ENCODE assay signal across 8 cellular contexts in the genomic region with DNA sequence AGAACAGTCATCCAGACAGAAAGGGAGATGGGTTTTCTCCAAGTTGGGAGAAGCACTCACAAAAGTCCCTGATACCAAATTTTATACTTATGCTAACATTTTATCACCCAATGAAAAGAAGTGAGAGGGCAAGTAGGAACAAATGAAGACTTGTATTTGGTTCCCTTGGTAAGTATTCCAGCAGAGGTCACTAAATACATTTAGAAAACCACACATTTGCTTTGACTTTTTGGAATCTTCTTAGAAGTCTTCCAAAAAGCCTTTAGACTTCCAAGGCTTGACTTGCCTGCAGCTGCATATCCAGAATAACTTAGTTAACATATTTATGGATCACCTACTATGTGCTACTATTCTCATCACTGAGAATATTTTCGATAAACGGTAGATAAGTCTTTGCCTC. TPM values are rescaled to one million over a fixed set of nuclear protein-coding genes. Genes with fewer than 3 reads are reported as not detected.
DNase-seq lines count a peak whose midpoint lies in the region; ATAC-seq and TF ChIP-seq lines count a peak whose summit lies in the region.

No MANE protein-coding gene starts in this region.

- no peak overlapping the region for H3K9ac ChIP-seq in MM.1S (ENCODE audit: low read length)

- no peaks in the 10 kb centered on the region for H3K36me3 Mint-ChIP-seq in effector memory CD8-positive, alpha-beta T cell (ENCODE audit: insufficient read depth)
- H3K36me3 Mint-ChIP-seq in activated CD8-positive, alpha-beta memory T cell treated with anti-CD3 and anti-CD28 coated beads, Interleukin-2, amount 10 ng/mL, durations not matched to agents 7 days and 5 days, result no peaks in the 10 kb centered on the region

- peak; percentile 22 for TF ChIP-seq CTCF in MM.1S (IDR thresholded peaks at IDR 0.05; ENCODE audit: low read length)
- peak; percentile 34 for TF ChIP-seq CTCF in osteoblast (IDR thresholded peaks at IDR 0.05; ENCODE audit: extremely low read depth, low read depth, low read length)

- H3K27ac Mint-ChIP-seq in effector memory CD8-positive, alpha-beta T cell, result no peak overlapping the region
- no peak overlapping the region for H3K27ac Mint-ChIP-seq in activated CD8-positive, alpha-beta memory T cell treated with anti-CD3 and anti-CD28 coated beads, Interleukin-2, amount 10 ng/mL, durations not matched to agents 7 days and 5 days

- H3K27ac ChIP-seq in MM.1S (ENCODE audit: low read length) (no peak overlapping the region), osteoblast (ENCODE audit: low read depth, low read length) (no peak overlapping the region)

- H3K27me3 ChIP-seq in MM.1S (replicated peaks; ENCODE audit: insufficient read depth, low read length), result no peaks in the 10 kb centered on the region
- H3K27me3 ChIP-seq in osteoblast (ENCODE audit: insufficient read depth, low read length), result peaks cover 6% of the 10 kb centered on the region

- peak; percentile 24 for ATAC-seq in effector memory CD8-positive, alpha-beta T cell (replicated peaks)
- ATAC-seq in HG03439 (IDR thresholded peaks at IDR 0.05; ENCODE audit: unreplicated experiment) (no peak), GM18873 (IDR thresholded peaks at IDR 0.05; ENCODE audit: low FRiP score, unreplicated experiment) (no peak)
- no peak for ATAC-seq in activated CD8-positive, alpha-beta memory T cell treated with anti-CD3 and anti-CD28 coated beads, Interleukin-2, amount 10 ng/mL, durations not matched to agents 7 days and 5 days

- no peaks in the 10 kb centered on the region for H3K27me3 Mint-ChIP-seq in effector memory CD8-positive, alpha-beta T cell
- no peaks in the 10 kb centered on the region for H3K27me3 Mint-ChIP-seq in activated CD8-positive, alpha-beta memory T cell treated with anti-CD3 and anti-CD28 coated beads, Interleukin-2, amount 10 ng/mL, durations not matched to agents 7 days and 5 days

- DNase-seq in DMS53 (lab: John Stamatoyannopoulos, UW), result peak; percentile 66
- DNase-seq in MM.1S, result no peak
- no peak for DNase-seq in effector memory CD8-positive, alpha-beta T cell
- no peak for DNase-seq in osteoblast (ENCODE audit: insufficient read length, low spot score, missing footprints)
- no peak for DNase-seq in GF-D8 (lab: John Stamatoyannopoulos, UW)
- DNase-seq in activated CD8-positive, alpha-beta memory T cell treated with anti-CD3 and anti-CD28 coated beads, Interleukin-2, amount 10 ng/mL, durations not matched to agents 7 days and 5 days, result no peak

- CTCF ChIA-PET in activated CD8-positive, alpha-beta memory T cell treated with anti-CD3 and anti-CD28 coated beads, Interleukin-2, amount 10 ng/mL, durations not matched to agents 7 days and 5 days (lab: Charles Lee), result interaction anchor here (1.6 kb wide), 1 partner anchor 73 kb away, joined by 6 read pairs; no protein-coding TSS in a partner anchor

- no peaks in the 10 kb centered on the region for H4K20me1 ChIP-seq in MM.1S (ENCODE audit: insufficient read depth, low read length)
- no peaks in the 10 kb centered on the region for H4K20me1 ChIP-seq in osteoblast (ENCODE audit: insufficient read depth, low read length)

- H2AFZ ChIP-seq in MM.1S (ENCODE audit: low read length) (no peak overlapping the region), osteoblast (ENCODE audit: low read length) (no peak overlapping the region)

- no peaks in the 10 kb centered on the region for H3K4me1 ChIP-seq in MM.1S (ENCODE audit: low read length)
- no peaks in the 10 kb centered on the region for H3K4me1 ChIP-seq in osteoblast (ENCODE audit: insufficient read depth, low read length)

- H3K9me2 ChIP-seq in MM.1S (replicated peaks; ENCODE audit: insufficient read depth, low read length), result no peaks in the 10 kb centered on the region

- H3K9me3 Mint-ChIP-seq in effector memory CD8-positive, alpha-beta T cell, result no peaks in the 10 kb centered on the region
- no peaks in the 10 kb centered on the region for H3K9me3 Mint-ChIP-seq in activated CD8-positive, alpha-beta memory T cell treated with anti-CD3 and anti-CD28 coated beads, Interleukin-2, amount 10 ng/mL, durations not matched to agents 7 days and 5 days (ENCODE audit: low read depth)

- H3F3A ChIP-seq in MM.1S (ENCODE audit: insufficient read depth, low read length), result no peaks in the 10 kb centered on the region

- no peaks in the 10 kb centered on the region for H3K4me1 Mint-ChIP-seq in effector memory CD8-positive, alpha-beta T cell (ENCODE audit: low read depth in 2 of 2)
- H3K4me1 Mint-ChIP-seq in activated CD8-positive, alpha-beta memory T cell treated with anti-CD3 and anti-CD28 coated beads, Interleukin-2, amount 10 ng/mL, durations not matched to agents 7 days and 5 days, result no peaks in the 10 kb centered on the region

- H3K79me2 ChIP-seq in MM.1S (ENCODE audit: low read length) (no peaks in the 10 kb centered on the region), osteoblast (ENCODE audit: insufficient read depth, low read length) (no peaks in the 10 kb centered on the region)

- no peaks in the 10 kb centered on the region for H3K36me3 ChIP-seq in MM.1S (replicated peaks; ENCODE audit: insufficient read depth, low read length)
- no peaks in the 10 kb centered on the region for H3K36me3 ChIP-seq in osteoblast (ENCODE audit: insufficient read depth, low read length)

- no peak overlapping the region for H3K4me3 ChIP-seq in MM.1S (ENCODE audit: low read length)
- H3K4me3 ChIP-seq in osteoblast (ENCODE audit: insufficient read depth, low read length), result no peak overlapping the region

- no peaks in the 10 kb centered on the region for H3K9me3 ChIP-seq in MM.1S (replicated peaks; ENCODE audit: insufficient read depth, low read length)
- no peaks in the 10 kb centered on the region for H3K9me3 ChIP-seq in osteoblast (ENCODE audit: low read depth, low read length)

- no peak overlapping the region for H3K4me2 ChIP-seq in MM.1S (ENCODE audit: low read depth, low read length)
- no peak overlapping the region for H3K4me2 ChIP-seq in osteoblast (ENCODE audit: insufficient read depth, low read length)

- H3K4me3 Mint-ChIP-seq in effector memory CD8-positive, alpha-beta T cell, result no peak overlapping the region
- H3K4me3 Mint-ChIP-seq in activated CD8-positive, alpha-beta memory T cell treated with anti-CD3 and anti-CD28 coated beads, Interleukin-2, amount 10 ng/mL, durations not matched to agents 7 days and 5 days, result no peak overlapping the region

RNA-seq across cellular contexts. Expression of gene GYS2, which starts 3.1 kb away (rescaled TPM):
- total RNA-seq in osteoblast, result not detected in 2 replicates
- total RNA-seq in activated CD8-positive, alpha-beta memory T cell treated with anti-CD3 and anti-CD28 coated beads, Interleukin-2, amount 10 ng/mL, durations not matched to agents 7 days and 5 days, result not detected

RNA-seq across cellular contexts. Expression of gene LDHB, which starts 49.9 kb away (rescaled TPM):
- 382 and 422 TPM in 2 replicates for total RNA-seq in osteoblast
- total RNA-seq in activated CD8-positive, alpha-beta memory T cell treated with anti-CD3 and anti-CD28 coated beads, Interleukin-2, amount 10 ng/mL, durations not matched to agents 7 days and 5 days, result 1,000 to 10,000 TPM in 1 of 2 experiments, 100 to 1,000 TPM in 1; 907 to 1,215 TPM
